Comparison of ENCODE assay signal across 8 cellular contexts in genomic region chr13:75489502-75490263, GRCh38. TPM values are rescaled to one million over a fixed set of nuclear protein-coding genes. Genes with fewer than 3 reads are reported as not detected.
DNase-seq lines count a peak whose midpoint lies in the region; ATAC-seq and TF ChIP-seq lines count a peak whose summit lies in the region.

No MANE protein-coding gene starts in this region.

- WGBS in lung, 2 donors = 35 to 58% methylated on average over 10 of the region's 10 CpGs
- WGBS in SK-N-SH (ENCODE audit: low lambda C conversion rate) = 69% methylated on average over 10 of the region's 10 CpGs
- 70% methylated on average over 10 of the region's 10 CpGs for WGBS in esophagus muscularis mucosa

- no peak overlapping the region for H3K9ac ChIP-seq in SK-N-SH

- TF ChIP-seq CTCF in RWPE1 (conservative IDR thresholded peaks at IDR 0.05; ENCODE audit: low read depth) (no peak), lung (IDR thresholded peaks at IDR 0.05; ENCODE audit: control extremely low read depth, extremely low read depth) (no peak), SK-N-SH (IDR thresholded peaks at IDR 0.05) (no peak), esophagus muscularis mucosa (IDR thresholded peaks at IDR 0.05) (no peak)

- H3K9me2 ChIP-seq in SK-N-SH = no peaks in the 10 kb centered on the region

- H4K20me1 ChIP-seq in SK-N-SH (ENCODE audit: insufficient read depth) = no peaks in the 10 kb centered on the region

- H3K79me2 ChIP-seq in SK-N-SH (ENCODE audit: insufficient read depth) = no peaks in the 10 kb centered on the region

- ATAC-seq in HG02943 (IDR thresholded peaks at IDR 0.05; ENCODE audit: low read depth, unreplicated experiment) (peak; percentile 85), lung (ENCODE audit: insufficient read depth, low FRiP score) (peak; percentile 65), Right ventricle myocardium inferior (no peak)

- CTCF ChIA-PET in RWPE1 (lab: Yijun Ruan, JAX) (interaction anchor here (0.6 kb wide), 3 partner anchors 15 to 1649 kb away, joined by 3 to 4 read pairs (median 3); no protein-coding TSS in a partner anchor), SK-N-SH (lab: Yijun Ruan, JAX) (no interaction called here)

- peaks cover 8% of the 10 kb centered on the region for H3F3A ChIP-seq in SK-N-SH (replicated peaks; ENCODE audit: insufficient read depth)

- H3K36me3 ChIP-seq in lung (ENCODE audit: control insufficient read depth in 2 of 2, insufficient read depth in 2 of 2, low read length in 2 of 2) = no peaks in the 10 kb centered on the region
- H3K36me3 ChIP-seq in SK-N-SH (replicated peaks in 1 of 2; ENCODE audit: control insufficient read depth in 1 of 2, insufficient read depth in 2 of 2, low read length in 1 of 2) = no peaks in the 10 kb centered on the region
- no peaks in the 10 kb centered on the region for H3K36me3 ChIP-seq in esophagus muscularis mucosa

- POLR2A ChIA-PET in RWPE1 (lab: Yijun Ruan, JAX; ENCODE audit: low non-redundant PET) = no interaction called here
- POLR2A ChIA-PET in SK-N-SH (lab: Yijun Ruan, JAX) = no interaction called here

- no peak for TF ChIP-seq EP300 in SK-N-SH (IDR thresholded peaks at IDR 0.05; ENCODE audit: borderline replicate concordance in 1 of 2, low read depth in 1 of 2, low read length in 1 of 2)
- no peak for TF ChIP-seq EP300 in esophagus muscularis mucosa (IDR thresholded peaks at IDR 0.05)

- H3K9me3 ChIP-seq in lung (ENCODE audit: control insufficient read depth in 2 of 2, insufficient read depth in 1 of 2, low read length in 1 of 2) = no peaks in the 10 kb centered on the region
- no peaks in the 10 kb centered on the region for H3K9me3 ChIP-seq in SK-N-SH
- H3K9me3 ChIP-seq in esophagus muscularis mucosa = no peaks in the 10 kb centered on the region

- no peak overlapping the region for H3K27ac ChIP-seq in RWPE1
- H3K27ac ChIP-seq in lung (ENCODE audit: low read depth in 1 of 2, low read length in 1 of 2) = no peak overlapping the region
- H3K27ac ChIP-seq in SK-N-SH (ENCODE audit: low read depth in 2 of 2, low read length in 1 of 2) = no peak overlapping the region
- H3K27ac ChIP-seq in esophagus muscularis mucosa (replicated peaks in 1 of 4) = no peak overlapping the region

- no peak overlapping the region for H3K4me2 ChIP-seq in SK-N-SH

- intact Hi-C loops in Right ventricle myocardium inferior (cut with DNase I) (no loop called here), esophagus muscularis mucosa (cut with DNase I) (no loop called here)

- peak; percentile 8 for DNase-seq in stimulated activated CD4-positive, alpha-beta T cell treated with anti-CD3 and anti-CD28 coated beads, Interleukin-4, amount 100 ng/mL, for 24 hours
- DNase-seq in stimulated activated CD4-positive, alpha-beta T cell treated with anti-CD3 and anti-CD28 coated beads, Interleukin-4, amount 100 ng/mL, for 4 hours = no peak
- DNase-seq in RWPE1 (ENCODE audit: low spot score) = peak; percentile 13
- DNase-seq in lung (ENCODE audit: low spot score) = peak; percentile 66
- no peak for DNase-seq in Right ventricle myocardium inferior (ENCODE audit: missing footprints)
- DNase-seq in SK-N-SH = no peak
- DNase-seq in esophagus muscularis mucosa (ENCODE audit: extremely low spot score) = no peak

- H2AFZ ChIP-seq in SK-N-SH (ENCODE audit: low read depth) = no peak overlapping the region

- H3K4me3 ChIP-seq in lung = no peak overlapping the region
- no peak overlapping the region for H3K4me3 ChIP-seq in SK-N-SH (ENCODE audit: low read depth in 2 of 2, low read length in 1 of 2)
- H3K4me3 ChIP-seq in esophagus muscularis mucosa = no peak overlapping the region

- H3K4me1 ChIP-seq in lung (ENCODE audit: control insufficient read depth in 2 of 2, insufficient read depth in 2 of 2, low read length in 2 of 2) = peaks cover 2 to 3% of the 10 kb centered on the region in 2 donors
- peaks cover 0 to 8% of the 10 kb centered on the region in 2 experiments; a peak in 1 of 4 replicates for H3K4me1 ChIP-seq in SK-N-SH (ENCODE audit: control insufficient read depth in 1 of 2, insufficient read depth in 2 of 2, low read depth in 1 of 2, low read length in 1 of 2)
- H3K4me1 ChIP-seq in esophagus muscularis mucosa = no peaks in the 10 kb centered on the region

- no peaks in the 10 kb centered on the region for H3K27me3 ChIP-seq in lung (ENCODE audit: control insufficient read depth, insufficient read depth)
- no peaks in the 10 kb centered on the region for H3K27me3 ChIP-seq in SK-N-SH (ENCODE audit: insufficient read depth)
- peaks cover 0 to 10% (median 0%) of the 10 kb centered on the region in 4 donors for H3K27me3 ChIP-seq in esophagus muscularis mucosa

- TF ChIP-seq POLR2A in esophagus muscularis mucosa (IDR thresholded peaks at IDR 0.05; ENCODE audit: low read depth) = no peak

- no peak for TF ChIP-seq RAD21 in SK-N-SH (IDR thresholded peaks at IDR 0.05; ENCODE audit: low read length)

TF ChIP-seq in SK-N-SH, 30 proteins besides CTCF, POLR2A, EP300 and RAD21 (continues in another document):
- TF ChIP-seq RFX5 (IDR thresholded peaks at IDR 0.05; ENCODE audit: low read length) (no peak), POLR2AphosphoS5 (IDR thresholded peaks at IDR 0.05; ENCODE audit: low read depth, low read length) (no peak), TCF12 (IDR thresholded peaks at IDR 0.05) (no peak), IRF3 (IDR thresholded peaks at IDR 0.05; ENCODE audit: low read depth, low read length) (no peak), RXRA (IDR thresholded peaks at IDR 0.05; ENCODE audit: borderline replicate concordance, low read depth) (no peak), USF1 (IDR thresholded peaks at IDR 0.05; ENCODE audit: borderline replicate concordance, low read depth) (no peak), ELF1 (IDR thresholded peaks at IDR 0.05) (no peak), NFIC (IDR thresholded peaks at IDR 0.05; ENCODE audit: borderline replicate concordance) (no peak), REST (IDR thresholded peaks at IDR 0.05; ENCODE audit: low read depth, low read length) (no peak)

RNA-seq across cellular contexts. Expression of gene TBC1D4, which starts 7.7 kb away (rescaled TPM):
- total RNA-seq in lung = 10 to 100 TPM; 20.3 to 26.4 TPM
- 1 to 10 TPM; 4.3 to 7.7 TPM for polyA plus RNA-seq in lung
- 86.8 TPM for total RNA-seq in Right ventricle myocardium inferior
- 8.8 and 10.4 TPM in 2 replicates for polyA plus RNA-seq in SK-N-SH (2012; rRNA removed)
- polyA plus RNA-seq in SK-N-SH (2012; cell fraction: cytosol; rRNA removed) = 6.4 and 6.6 TPM in 2 replicates
- 18.5 and 26.1 TPM in 2 replicates for polyA plus RNA-seq in SK-N-SH (2012; cell fraction: nucleus; rRNA removed)
- 10 to 100 TPM; 14.2 to 32.0 (median 20.6) TPM for total RNA-seq in esophagus muscularis mucosa

RNA-seq across cellular contexts. Expression of gene COMMD6, which starts 48.0 kb away (rescaled TPM):
- 10 to 100 TPM; 61.0 to 92.4 TPM for total RNA-seq in lung
- polyA plus RNA-seq in lung = 100 to 1,000 TPM in 1 of 2 donors, 10 to 100 TPM in 1; 67.4 to 167 TPM
- 126 TPM for total RNA-seq in Right ventricle myocardium inferior
- 73.7 and 76.9 TPM in 2 replicates for polyA plus RNA-seq in SK-N-SH (2012; rRNA removed)
- 103 and 199 TPM in 2 replicates for polyA plus RNA-seq in SK-N-SH (2012; cell fraction: cytosol; rRNA removed)
- polyA plus RNA-seq in SK-N-SH (2012; cell fraction: nucleus; rRNA removed) = 24.3 and 32.0 TPM in 2 replicates
- 100 to 1,000 TPM in 3 of 4 donors, 10 to 100 TPM in 1; 83.2 to 156 (median 109) TPM for total RNA-seq in esophagus muscularis mucosa

RNA-seq across cellular contexts. Expression of gene UCHL3, which starts 59.9 kb away (rescaled TPM):
- 10 to 100 TPM; 10.3 to 20.6 TPM for total RNA-seq in lung
- polyA plus RNA-seq in lung = 10 to 100 TPM; 37.3 to 38.3 TPM
- 21.2 TPM for total RNA-seq in Right ventricle myocardium inferior
- polyA plus RNA-seq in SK-N-SH (2012; rRNA removed) = 28.2 and 28.8 TPM in 2 replicates
- polyA plus RNA-seq in SK-N-SH (2012; cell fraction: cytosol; rRNA removed) = 37.8 and 55.2 TPM in 2 replicates
- polyA plus RNA-seq in SK-N-SH (2012; cell fraction: nucleus; rRNA removed) = 9.6 and 17.0 TPM in 2 replicates
- 10 to 100 TPM; 11.2 to 32.3 (median 23.5) TPM for total RNA-seq in esophagus muscularis mucosa

Comparison
In these comparisons a context has a peak if more than half of its experiments do, and no peak if none do; other contexts are left out.
1. DNase-seq: peak in stimulated activated CD4-positive, alpha-beta T cell treated with anti-CD3 and anti-CD28 coated beads, Interleukin-4, amount 100 ng/mL, for 24 hours (single experiment), RWPE1 (single experiment) and lung (single experiment); none in stimulated activated CD4-positive, alpha-beta T cell treated with anti-CD3 and anti-CD28 coated beads, Interleukin-4, amount 100 ng/mL, for 4 hours (0 of 2), Right ventricle myocardium inferior (single experiment), SK-N-SH (single experiment) and esophagus muscularis mucosa (single experiment).